ENCODE assay signal across 1 cellular context in genomic region chr14:59630281-59630963, GRCh38.
TF ChIP-seq lines count a peak whose summit lies in the region.

No MANE protein-coding gene starts in this region.

TF ChIP-seq in H1, 55 proteins besides CTCF, POLR2A, EP300 and RAD21 (continued from another document):
- TF ChIP-seq POU5F1 (IDR thresholded peaks at IDR 0.05; ENCODE audit: low read depth, low read length) (no peak), BCL11A (IDR thresholded peaks at IDR 0.05; ENCODE audit: low read depth in 2 of 2, low read length in 2 of 2) (no peak), ASH2L (IDR thresholded peaks at IDR 0.05; ENCODE audit: low read length) (peak; percentile 45), TAF1 (IDR thresholded peaks at IDR 0.05; ENCODE audit: low read depth, low read length) (peak; percentile 62), ATF2 (IDR thresholded peaks at IDR 0.05; ENCODE audit: low read length) (no peak), BRCA1 (IDR thresholded peaks at IDR 0.05; ENCODE audit: low read depth, low read length) (no peak), POLR2AphosphoS5 (IDR thresholded peaks at IDR 0.05; ENCODE audit: low read depth, low read length) (0 out of 2 replicates have a peak, but pooled peaks have one; percentile 37), RFX5 (IDR thresholded peaks at IDR 0.05; ENCODE audit: borderline replicate concordance, low read depth, low read length) (no peak)
TF ChIP-seq in H1: peak in this region for 15.
